Comparison of ENCODE assay signal across 15 cellular contexts in the genomic region with DNA sequence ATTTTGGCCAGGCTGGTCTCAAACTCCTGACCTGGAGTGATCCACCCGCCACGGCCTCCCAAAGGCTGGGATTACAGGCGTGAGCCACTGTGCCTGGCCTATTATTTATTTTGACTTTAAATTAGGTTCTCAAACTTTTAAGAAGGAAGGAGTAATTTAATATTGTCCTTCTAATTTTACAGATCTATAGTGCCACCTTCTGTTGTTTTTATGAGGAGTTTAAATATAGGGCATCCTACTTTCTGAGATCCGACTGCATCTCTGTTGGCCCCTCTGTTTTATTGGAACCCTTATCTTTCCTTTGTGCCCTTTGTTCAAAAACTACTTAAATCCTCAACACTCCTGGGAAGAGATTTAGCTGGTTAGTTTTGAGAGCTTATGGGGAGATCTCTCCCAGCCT. TPM values are rescaled to one million over a fixed set of nuclear protein-coding genes. Genes with fewer than 3 reads are reported as not detected.
DNase-seq lines count a peak whose midpoint lies in the region; ATAC-seq, FAIRE-seq and TF ChIP-seq lines count a peak whose summit lies in the region.
"Had no signal": no experiment of that assay in that cellular context is flagged by ENCODE, and none has a peak within 500 bp of the region (broad histone marks: within the 10 kb centered on the region; RNA-seq: fewer than 3 reads in every experiment).

No MANE protein-coding gene starts in this region.

- H3K9me3 ChIP-seq in Karpas-422 (ENCODE audit: low read length) (no peaks in the 10 kb centered on the region), GM12878 (replicated peaks; ENCODE audit: control insufficient read depth, insufficient read depth, low read length) (no peaks in the 10 kb centered on the region)
- H3K9me3 ChIP-seq: thoracic aorta had no signal

- H4K20me1 ChIP-seq in Karpas-422 (ENCODE audit: insufficient read depth, low read depth, low read length) (no peaks in the 10 kb centered on the region), GM12878 (ENCODE audit: control insufficient read depth, insufficient read depth) (no peaks in the 10 kb centered on the region)

- no peak for FAIRE-seq in GM12878 (lab: Jason Lieb, UNC)
- FAIRE-seq: K562 had no signal

- no peaks in the 10 kb centered on the region for H3K9me2 ChIP-seq in Karpas-422 (replicated peaks; ENCODE audit: insufficient read depth, low read length)

- no peak for TF ChIP-seq RAD21 in GM12878 (IDR thresholded peaks at IDR 0.05; ENCODE audit: insufficient read depth, low read depth, low read length)

- H3K4me1 ChIP-seq in Karpas-422 (ENCODE audit: low read length) (no peaks in the 10 kb centered on the region), GM12878 (ENCODE audit: control insufficient read depth, insufficient read depth, low read length) (no peaks in the 10 kb centered on the region)

- TF ChIP-seq POLR2A in GM12878 (IDR thresholded peaks at IDR 0.05; ENCODE audit: low read depth, low read length) = no peak

- H3K4me2 ChIP-seq in Karpas-422 (ENCODE audit: low read depth, low read length, poor library complexity, severe bottlenecking) (no peak overlapping the region), GM12878 (ENCODE audit: control insufficient read depth, insufficient read depth) (no peak overlapping the region)

- H2AFZ ChIP-seq in Karpas-422 (ENCODE audit: low read length) (no peak overlapping the region), GM12878 (ENCODE audit: control insufficient read depth, low read depth, low read length) (no peak overlapping the region)

- H3K27me3 Mint-ChIP-seq in stimulated activated memory B cell treated with anti-CD40 and anti-IgM and Interleukin-4, amounts not matched to agents 10 μg/mL and 1 μg/mL and 100 μg/mL, for 72 hours = no peaks in the 10 kb centered on the region

- H3K36me3 ChIP-seq in Karpas-422 (ENCODE audit: insufficient read depth, low read length) = no peaks in the 10 kb centered on the region
- H3K36me3 ChIP-seq in GM12878 (ENCODE audit: control insufficient read depth in 2 of 2, insufficient read depth in 2 of 2, low read length in 1 of 2) = no peaks in the 10 kb centered on the region
- H3K36me3 ChIP-seq: thoracic aorta had no signal

- H3K27ac Mint-ChIP-seq in stimulated activated memory B cell treated with anti-CD40 and anti-IgM and Interleukin-4, amounts not matched to agents 10 μg/mL and 1 μg/mL and 100 μg/mL, for 72 hours = no peak overlapping the region

- ATAC-seq in GM12878 = peak; percentile 55
- no peak for ATAC-seq in stimulated activated memory B cell treated with anti-CD40 and anti-IgM and Interleukin-4, amounts not matched to agents 10 μg/mL and 1 μg/mL and 100 μg/mL, for 72 hours
- ATAC-seq: K562 had no signal

- no peaks in the 10 kb centered on the region for H3K4me1 Mint-ChIP-seq in stimulated activated memory B cell treated with anti-CD40 and anti-IgM and Interleukin-4, amounts not matched to agents 10 μg/mL and 1 μg/mL and 100 μg/mL, for 72 hours
- H3K4me1 Mint-ChIP-seq: neural crest cell had no signal

- H3K9me3 Mint-ChIP-seq in stimulated activated memory B cell treated with anti-CD40 and anti-IgM and Interleukin-4, amounts not matched to agents 10 μg/mL and 1 μg/mL and 100 μg/mL, for 72 hours = no peaks in the 10 kb centered on the region

- H3K27ac ChIP-seq in Karpas-422 (ENCODE audit: low read length) (no peak overlapping the region), GM12878 (ENCODE audit: control insufficient read depth, insufficient read depth) (no peak overlapping the region)
- H3K27ac ChIP-seq: 22Rv1, thoracic aorta had no signal

- in situ Hi-C loops in GM12878 (cut with MboI) = no loop called here

- RAD21 ChIA-PET in GM12878 (lab: Charles Lee; ENCODE audit: unreplicated experiment) = interaction anchor here (0.8 kb wide), 1 partner anchor 9 kb away, joined by 3 read pairs; no protein-coding TSS in a partner anchor

- intact Hi-C loops in GM12878 (cut with micrococcal nuclease; ENCODE audit: unreplicated experiment) = no loop called here

- POLR2A ChIA-PET in GM12878 (lab: Charles Lee) = no interaction called here

- H3K4me3 ChIP-seq in Karpas-422 (ENCODE audit: low read length) (no peak overlapping the region), GM12878 (no peak overlapping the region)
- H3K4me3 ChIP-seq: K562, thoracic aorta had no signal

- BruUV-seq in GM12878 (replicated peaks; lab: Mats Ljungman, UMichigan) = no TSS peak

- no peaks in the 10 kb centered on the region for H3K79me2 ChIP-seq in Karpas-422 (ENCODE audit: low read length)
- H3K79me2 ChIP-seq in GM12878 (ENCODE audit: control insufficient read depth, insufficient read depth, low read length) = no peaks in the 10 kb centered on the region

- H3K36me3 Mint-ChIP-seq in stimulated activated memory B cell treated with anti-CD40 and anti-IgM and Interleukin-4, amounts not matched to agents 10 μg/mL and 1 μg/mL and 100 μg/mL, for 72 hours = no peaks in the 10 kb centered on the region

- no peak for TF ChIP-seq EP300 in GM12878 (IDR thresholded peaks at IDR 0.05; ENCODE audit: borderline replicate concordance in 1 of 2, control insufficient read depth in 1 of 2, low read depth in 2 of 2, low read length in 2 of 2)

- 48% methylated on average over 4 of the region's 4 CpGs for WGBS in GM12878 (ENCODE audit: insufficient coverage, insufficient replicate concordance, low lambda C conversion rate, missing lambda C conversion rate)

- peak in 1 of 3 experiments; percentile 21; a peak in 1 of 6 replicates for TF ChIP-seq CTCF in GM12878 (IDR thresholded peaks at IDR 0.05 in 2 of 3, conservative IDR thresholded peaks at IDR 0.05 in 1 of 3; ENCODE audit: control insufficient read depth in 2 of 3, extremely low read depth in 1 of 3, insufficient read depth in 1 of 3, low read depth in 3 of 3, low read length in 3 of 3)

- DNase-seq in DMS 273 (lab: John Stamatoyannopoulos, UW; ENCODE audit: unreplicated experiment) (peak; percentile 15), DMS 273 treated with DMSO at 0.1 percent for 48 hours (lab: John Stamatoyannopoulos, UW) (no peak), Karpas-422 (peak; percentile 59), GM12878 (ENCODE audit: low read depth, low spot score) (no peak), myocyte (ENCODE audit: low read depth) (peak; percentile 14), inferior parietal cortex (ENCODE audit: extremely low spot score) (no peak), SKM-1 treated with dmso at 0.1 percent for 144 hours (lab: John Stamatoyannopoulos, UW; ENCODE audit: unreplicated experiment) (no peak)
- DNase-seq: activated T-cell treated with anti-CD3 and anti-CD28 coated beads, Interleukin-2, amount 50 U/mL, for 48 hours; NCI-H69; stimulated activated CD4-positive, alpha-beta T cell treated with anti-CD3 and anti-CD28 coated beads, Interleukin-2, amount 100 ng/mL, for 48 hours had no signal

- H3K9ac ChIP-seq in Karpas-422 (ENCODE audit: low read length) (no peak overlapping the region), GM12878 (ENCODE audit: control insufficient read depth, insufficient read depth, low read length) (no peak overlapping the region)

- CTCF ChIA-PET in GM12878 (lab: Yijun Ruan, JAX) = interaction anchor here (0.6 to 1.4 kb wide), 4 partner anchors 90 to 255 kb away, joined by 3 read pairs; no protein-coding TSS in a partner anchor

- SMC1A ChIA-PET in GM12878 (lab: Charles Lee; ENCODE audit: uncharacterized antibody, unreplicated experiment) = interaction anchor here (1.0 to 2.0 kb wide), 2 partner anchors 10 to 28 kb away, joined by 3 to 6 read pairs; no protein-coding TSS in a partner anchor

- no peak overlapping the region for H3K4me3 Mint-ChIP-seq in stimulated activated memory B cell treated with anti-CD40 and anti-IgM and Interleukin-4, amounts not matched to agents 10 μg/mL and 1 μg/mL and 100 μg/mL, for 72 hours
- H3K4me3 Mint-ChIP-seq: neural crest cell had no signal

- no peaks in the 10 kb centered on the region for H3K27me3 ChIP-seq in Karpas-422 (ENCODE audit: low read length)
- no peaks in the 10 kb centered on the region for H3K27me3 ChIP-seq in GM12878 (replicated peaks in 1 of 2; ENCODE audit: control insufficient read depth in 2 of 2, insufficient read depth in 2 of 2, low read length in 1 of 2)

RNA-seq across cellular contexts. Expression of a gene that starts 25.4 kb away (rescaled TPM):
- total RNA-seq in Karpas-422 (2014; rRNA removed; shearing (Covaris generic); ENCODE audit: low replicate concordance) = 7.1 and 27.9 TPM in 2 replicates
- 52.4 and 59.0 TPM in 2 replicates for total RNA-seq in GM12878 (2013; cell fraction: nucleolus; rRNA removed)
- total RNA-seq in GM12878 (2014; rRNA removed) (8.2 and 10.5 TPM in 2 replicates), GM12878 (2014; rRNA removed; fragmentation: Illumina TruSeq; extraction: Trizol) (13.3 and 14.1 TPM in 2 replicates), GM12878 (2021) (8.0 and 8.1 TPM in 2 replicates), myocyte (10.6 and 11.2 TPM in 2 replicates)
- polyA plus RNA-seq in GM12878 (2011; ENCODE audit: low read depth) = 7.0 TPM
- polyA plus RNA-seq in GM12878 (2011; rRNA removed) (12.4 and 23.1 TPM in 2 replicates), GM12878 (2014; fragmentation: Illumina TruSeq; extraction: Trizol) (11.8 and 13.9 TPM in 2 replicates), GM12878 (2014; fragmentation: Nextera tagmentation; extraction: Ambion mirVana) (1 to 10 TPM; 7.7 to 9.4 TPM), GM12878 (2014; rRNA removed) (5.3 and 7.1 TPM in 2 replicates), GM12878 (2016; fragmentation: Nextera tagmentation; extraction: Ambion mirVana) (10 to 100 TPM; 13.2 to 13.7 TPM)
- polyA plus RNA-seq in GM12878 (2011; cell fraction: cytosol; rRNA removed) = 2.9 and 4.6 TPM in 2 replicates
- 6.6 and 6.8 TPM in 2 replicates for polyA plus RNA-seq in GM12878 (2011; cell fraction: nucleus; rRNA removed)
- polyA plus RNA-seq in GM12878 (2012) = 9.1 and 11.2 TPM in 2 replicates
- 6.6 and 11.8 TPM in 2 replicates for polyA minus RNA-seq in GM12878 (2011; rRNA and poly(A)+ RNA removed)
- 2.3 and 4.3 TPM in 2 replicates for polyA minus RNA-seq in GM12878 (2011; cell fraction: cytosol; rRNA and poly(A)+ RNA removed)
- 5.4 and 6.0 TPM in 2 replicates for polyA minus RNA-seq in GM12878 (2011; cell fraction: nucleus; rRNA and poly(A)+ RNA removed)
- 5.5 TPM for polyA plus RNA-seq in myocyte (2012)

Comparison
In these comparisons a context has a peak if more than half of its experiments do, and no peak if none do; other contexts are left out.
1. DNase-seq: peak in DMS 273 (single experiment), Karpas-422 (single experiment) and myocyte (single experiment); none in DMS 273 treated with DMSO at 0.1 percent for 48 hours (single experiment), GM12878 (single experiment), inferior parietal cortex (single experiment) and SKM-1 treated with dmso at 0.1 percent for 144 hours (single experiment).